18 cellular contexts compared by ENCODE assay signal in genomic region chr6:71888720-71889340, GRCh38. TPM values are rescaled to one million over a fixed set of nuclear protein-coding genes. Genes with fewer than 3 reads are reported as not detected.
DNase-seq lines count a peak whose midpoint lies in the region; ATAC-seq and TF ChIP-seq lines count a peak whose summit lies in the region.
"Had no signal": no experiment of that assay in that cellular context is flagged by ENCODE, and none has a peak within 500 bp of the region (broad histone marks: within the 10 kb centered on the region; RNA-seq: fewer than 3 reads in every experiment).

No MANE protein-coding gene starts in this region.

- H3K4me1 ChIP-seq in GM23338 (ENCODE audit: insufficient read depth) = no peaks in the 10 kb centered on the region; the same call in 1 of the 2 replicates
- H3K4me1 ChIP-seq: BLaER1 had no signal

- peak overlapping the region; percentile 31; the same call in 1 of the 2 replicates for H3K4me2 ChIP-seq in GM23338
- H3K4me2 ChIP-seq: BLaER1 had no signal

- peaks cover 11% of the 10 kb centered on the region for H3K27me3 ChIP-seq in GM23338 (ENCODE audit: insufficient read depth)
- H3K27me3 ChIP-seq: BLaER1 had no signal

- H3K79me2 ChIP-seq in GM23338 (replicated peaks; ENCODE audit: insufficient read depth) = no peaks in the 10 kb centered on the region

- TF ChIP-seq CTCF in AG10803 (conservative IDR thresholded peaks at IDR 0.05; ENCODE audit: low read length) = no peak
- no peak for TF ChIP-seq CTCF in GM23338 (conservative IDR thresholded peaks at IDR 0.05; ENCODE audit: low read depth in 2 of 2)
- no peak for TF ChIP-seq CTCF in nephron progenitor cell (IDR thresholded peaks at IDR 0.05)

- no peak overlapping the region for H2AFZ ChIP-seq in GM23338

- no peaks in the 10 kb centered on the region for H4K20me1 ChIP-seq in GM23338 (replicated peaks; ENCODE audit: insufficient read depth)
- H4K20me1 ChIP-seq: BLaER1 had no signal

- peaks cover 10% of the 10 kb centered on the region for H3K4me1 Mint-ChIP-seq in GM23338
- peaks cover 34% of the 10 kb centered on the region for H3K4me1 Mint-ChIP-seq in nephron progenitor cell

- no peak for ATAC-seq in GM23338

- H3K36me3 Mint-ChIP-seq in GM23338 (ENCODE audit: low read depth) (no peaks in the 10 kb centered on the region; the same call in 2 of the 3 replicates), nephron progenitor cell (ENCODE audit: low read depth) (no peaks in the 10 kb centered on the region)

- H3F3A ChIP-seq in GM23338 (replicated peaks; ENCODE audit: low read depth) = no peaks in the 10 kb centered on the region

- no peak overlapping the region for H3K4me3 Mint-ChIP-seq in GM23338
- H3K4me3 Mint-ChIP-seq in nephron progenitor cell = peak overlapping the region; percentile 93

- no peaks in the 10 kb centered on the region for H3K36me3 ChIP-seq in GM23338 (ENCODE audit: insufficient read depth)
- H3K36me3 ChIP-seq: BLaER1 had no signal

- H3K27ac Mint-ChIP-seq in GM23338 = no peak overlapping the region
- no peak overlapping the region for H3K27ac Mint-ChIP-seq in nephron progenitor cell

- H3K9me2 ChIP-seq in GM23338 (ENCODE audit: insufficient read depth) = no peaks in the 10 kb centered on the region

- H3K27me3 Mint-ChIP-seq in GM23338 (ENCODE audit: insufficient read depth, low read depth, poor library complexity) = peaks cover 5% of the 10 kb centered on the region
- peaks cover 43% of the 10 kb centered on the region for H3K27me3 Mint-ChIP-seq in nephron progenitor cell (ENCODE audit: low read depth, poor library complexity)

- DNase-seq in AG10803 (ENCODE audit: low read depth) (no peak), GM23338 (ENCODE audit: low spot score) (peak; percentile 4), cerebellum (ENCODE audit: low spot score) (peak; percentile 42), nephron progenitor cell (no peak), LoVo (ENCODE audit: low spot score) (no peak), SHP77 (lab: John Stamatoyannopoulos, UW) (no peak)
- DNase-seq in effector CD4-positive, alpha-beta T cell = no peak
- DNase-seq: DMS 273 treated with DMSO at 0.1 percent for 48 hours, EL, H7, IMR-90, NCI-H1436, NCI-H2029 treated with DMSO at 0.1 percent for 48 hours, NCI-H345, NCI-H69, SIG-M5 had no signal

- H3K4me3 ChIP-seq in AG10803 (ENCODE audit: low read length) (peak overlapping the region; percentile 62), GM23338 (no peak overlapping the region)
- H3K4me3 ChIP-seq: BLaER1 had no signal

- H3K9me3 Mint-ChIP-seq in GM23338 = no peaks in the 10 kb centered on the region
- H3K9me3 Mint-ChIP-seq in nephron progenitor cell = no peaks in the 10 kb centered on the region

- no peak overlapping the region for H3K27ac ChIP-seq in GM23338 (ENCODE audit: low read depth)
- H3K27ac ChIP-seq: BLaER1 had no signal

TF ChIP-seq in GM23338, 12 proteins besides CTCF, POLR2A, EP300 and RAD21 (continues in another document):
- TF ChIP-seq ZNF114 (CRISPR knock-in tag; IDR thresholded peaks at IDR 0.05) (no peak), REST (IDR thresholded peaks at IDR 0.05; ENCODE audit: unreplicated experiment) (no peak), STAT1 (IDR thresholded peaks at IDR 0.05; ENCODE audit: unreplicated experiment) (no peak), CREB1 (CRISPR knock-in tag; IDR thresholded peaks at IDR 0.05; ENCODE audit: low read depth) (no peak), JUNB (IDR thresholded peaks at IDR 0.05; ENCODE audit: unreplicated experiment) (no peak), NANOG (IDR thresholded peaks at IDR 0.05; ENCODE audit: borderline replicate concordance) (no peak), EZH2phosphoT487 (IDR thresholded peaks at IDR 0.05; ENCODE audit: unreplicated experiment) (no peak), EZH2 (IDR thresholded peaks at IDR 0.05; ENCODE audit: low read depth, unreplicated experiment) (no peak), ZNF462 (CRISPR knock-in tag; IDR thresholded peaks at IDR 0.05) (no peak), POLR2AphosphoS5 (IDR thresholded peaks at IDR 0.05; ENCODE audit: low read depth) (no peak)

RNA-seq across cellular contexts. Expression of gene RIMS1, which starts 2.5 kb away (rescaled TPM):
- 3.9 and 4.0 TPM in 2 replicates for total RNA-seq in GM23338 (2014; rRNA removed; shearing (Covaris generic))
- polyA plus RNA-seq in GM23338 (2016; fragmentation: Nextera tagmentation; extraction: Ambion mirVana) = 0.89 and 1.1 TPM in 2 replicates
- 247 TPM for total RNA-seq in cerebellum
- total RNA-seq: HT-29 had no signal

Comparison
In these comparisons a context has a peak if more than half of its experiments do, and no peak if none do; other contexts are left out.
1. DNase-seq: peak in GM23338 (single experiment) and cerebellum (single experiment); none in AG10803 (single experiment), nephron progenitor cell (single experiment), LoVo (single experiment), SHP77 (0 of 2) and effector CD4-positive, alpha-beta T cell (single experiment).
2. RNA of gene RIMS1, which starts 2.5 kb away (total RNA-seq): 247 TPM in cerebellum (single experiment); 3.9 to 4.0 TPM in GM23338; every median in the first group is over 10 times any median in the second.